In the genomic region with DNA sequence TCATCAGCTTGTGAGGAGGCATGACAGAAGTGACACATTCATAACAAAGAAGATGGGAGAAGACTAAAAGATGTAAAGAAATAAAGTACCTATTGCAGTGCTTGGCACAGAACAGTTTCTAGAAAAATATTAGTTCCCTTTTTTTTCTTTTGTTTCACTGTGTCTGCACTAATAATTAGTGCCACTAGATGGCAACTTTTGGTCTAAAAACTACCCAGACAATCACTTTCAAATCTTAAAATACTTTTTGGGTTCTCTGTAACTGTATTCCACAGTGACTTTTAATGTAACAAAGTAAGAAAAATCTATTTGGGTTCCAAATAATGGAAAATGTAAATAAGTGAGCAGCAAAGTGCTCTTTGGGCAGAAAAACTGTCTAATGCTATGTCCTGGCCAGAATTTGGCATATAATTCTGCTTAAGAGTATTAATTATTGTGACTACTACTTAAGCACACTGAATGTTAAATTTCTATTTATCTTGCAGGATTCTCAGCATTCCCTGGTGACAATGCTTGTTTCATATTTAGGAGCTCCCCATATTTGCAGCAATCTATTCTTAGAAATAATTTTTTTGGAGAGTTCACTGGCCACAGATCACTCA, we compare ENCODE assay signal across 9 cellular contexts.
DNase-seq lines count a peak whose midpoint lies in the region; ATAC-seq and TF ChIP-seq lines count a peak whose summit lies in the region.
"Had no signal": no experiment of that assay in that cellular context is flagged by ENCODE, and none has a peak within 500 bp of the region (broad histone marks: within the 10 kb centered on the region; RNA-seq: fewer than 3 reads in every experiment).

No MANE protein-coding gene starts in this region.

- H3K36me3 ChIP-seq in tibial nerve, result no peaks in the 10 kb centered on the region
- H3K36me3 ChIP-seq: SJCRH30 had no signal

- peak; percentile 47 for TF ChIP-seq CTCF in Calu3 (IDR thresholded peaks at IDR 0.05; ENCODE audit: unreplicated experiment)
- peak; percentile 77 for TF ChIP-seq CTCF in activated CD8-positive, alpha-beta T cell treated with anti-CD3 and anti-CD28 coated beads for 36 hours (IDR thresholded peaks at IDR 0.05)
- peak; percentile 66 to 74 (median 70) for TF ChIP-seq CTCF in tibial nerve (IDR thresholded peaks at IDR 0.05)

- no peaks in the 10 kb centered on the region for H3K27me3 Mint-ChIP-seq in Calu3 (ENCODE audit: unreplicated experiment)
- H3K27me3 Mint-ChIP-seq in activated CD8-positive, alpha-beta T cell treated with anti-CD3 and anti-CD28 coated beads for 36 hours, result no peaks in the 10 kb centered on the region
- no peaks in the 10 kb centered on the region for H3K27me3 Mint-ChIP-seq in activated naive CD4-positive, alpha-beta T cell treated with anti-CD3 and anti-CD28 coated beads, Interleukin-2, amount 10 ng/mL, durations not matched to agents 7 days and 5 days

- no peak for DNase-seq in Calu3
- DNase-seq in LHCN-M2 (ENCODE audit: low read depth), result peak; percentile 45
- DNase-seq in activated CD8-positive, alpha-beta T cell treated with anti-CD3 and anti-CD28 coated beads for 36 hours, result no peak
- DNase-seq in iris pigment epithelial cell (ENCODE audit: low read depth), result peak; percentile 18
- DNase-seq in tibial nerve (ENCODE audit: low spot score in 2 of 2), result peak in 1 of 2 donors; percentile 38
- DNase-seq in activated naive CD4-positive, alpha-beta T cell treated with anti-CD3 and anti-CD28 coated beads, Interleukin-2, amount 10 ng/mL, durations not matched to agents 7 days and 5 days, result no peak
- no peak for DNase-seq in occipital lobe (lab: John Stamatoyannopoulos, UW)

- H3K4me3 ChIP-seq in tibial nerve, result no peak overlapping the region
- H3K4me3 ChIP-seq: SJCRH30 had no signal

- POLR2A ChIA-PET in activated CD8-positive, alpha-beta T cell treated with anti-CD3 and anti-CD28 coated beads for 36 hours (lab: Charles Lee), result interaction anchor here (0.7 kb wide), 1 partner anchor 8 kb away, joined by 3 read pairs; no protein-coding TSS in a partner anchor

- no TSS peak for BruUV-seq in Calu3 (replicated peaks; lab: Mats Ljungman, UMichigan)

- H3K4me1 Mint-ChIP-seq in Calu3 (ENCODE audit: low read depth, unreplicated experiment), result peaks cover 17% of the 10 kb centered on the region
- H3K4me1 Mint-ChIP-seq in activated CD8-positive, alpha-beta T cell treated with anti-CD3 and anti-CD28 coated beads for 36 hours (ENCODE audit: low read depth), result no peaks in the 10 kb centered on the region
- peaks cover 2% of the 10 kb centered on the region for H3K4me1 Mint-ChIP-seq in activated naive CD4-positive, alpha-beta T cell treated with anti-CD3 and anti-CD28 coated beads, Interleukin-2, amount 10 ng/mL, durations not matched to agents 7 days and 5 days

- CTCF ChIA-PET in Calu3 (lab: Charles Lee), result interaction anchor here (0.6 to 1.7 kb wide), 5 partner anchors 9 to 155 kb away, joined by 4 to 16 read pairs (median 5); no protein-coding TSS in a partner anchor
- CTCF ChIA-PET in activated CD8-positive, alpha-beta T cell treated with anti-CD3 and anti-CD28 coated beads for 36 hours (lab: Charles Lee), result interaction anchor here (0.6 to 2.4 kb wide), 26 partner anchors 9 to 353 kb away, joined by 3 to 15 read pairs (median 3); no protein-coding TSS in a partner anchor
- CTCF ChIA-PET in activated naive CD4-positive, alpha-beta T cell treated with anti-CD3 and anti-CD28 coated beads, Interleukin-2, amount 10 ng/mL, durations not matched to agents 7 days and 5 days (lab: Charles Lee), result interaction anchor here (0.6 to 1.6 kb wide), 10 partner anchors 9 to 250 kb away, joined by 3 to 7 read pairs (median 4); no protein-coding TSS in a partner anchor

- no peaks in the 10 kb centered on the region for H3K36me3 Mint-ChIP-seq in Calu3 (ENCODE audit: insufficient read depth, unreplicated experiment)
- H3K36me3 Mint-ChIP-seq in activated CD8-positive, alpha-beta T cell treated with anti-CD3 and anti-CD28 coated beads for 36 hours (ENCODE audit: low read depth), result no peaks in the 10 kb centered on the region
- no peaks in the 10 kb centered on the region for H3K36me3 Mint-ChIP-seq in activated naive CD4-positive, alpha-beta T cell treated with anti-CD3 and anti-CD28 coated beads, Interleukin-2, amount 10 ng/mL, durations not matched to agents 7 days and 5 days

- no peak overlapping the region for H3K4me3 Mint-ChIP-seq in Calu3 (ENCODE audit: low read depth, unreplicated experiment)
- H3K4me3 Mint-ChIP-seq in activated CD8-positive, alpha-beta T cell treated with anti-CD3 and anti-CD28 coated beads for 36 hours, result no peak overlapping the region
- H3K4me3 Mint-ChIP-seq in activated naive CD4-positive, alpha-beta T cell treated with anti-CD3 and anti-CD28 coated beads, Interleukin-2, amount 10 ng/mL, durations not matched to agents 7 days and 5 days, result no peak overlapping the region

- no peaks in the 10 kb centered on the region for H3K9me3 Mint-ChIP-seq in Calu3 (ENCODE audit: low read depth, unreplicated experiment)
- H3K9me3 Mint-ChIP-seq in activated CD8-positive, alpha-beta T cell treated with anti-CD3 and anti-CD28 coated beads for 36 hours, result no peaks in the 10 kb centered on the region
- no peaks in the 10 kb centered on the region for H3K9me3 Mint-ChIP-seq in activated naive CD4-positive, alpha-beta T cell treated with anti-CD3 and anti-CD28 coated beads, Interleukin-2, amount 10 ng/mL, durations not matched to agents 7 days and 5 days

- H3K4me1 ChIP-seq in tibial nerve, result peaks cover 0 to 9% (median 0%) of the 10 kb centered on the region in 4 donors
- H3K4me1 ChIP-seq: SJCRH30 had no signal

- H3K27ac Mint-ChIP-seq in Calu3 (ENCODE audit: unreplicated experiment), result no peak overlapping the region
- H3K27ac Mint-ChIP-seq in activated CD8-positive, alpha-beta T cell treated with anti-CD3 and anti-CD28 coated beads for 36 hours, result no peak overlapping the region
- H3K27ac Mint-ChIP-seq in activated naive CD4-positive, alpha-beta T cell treated with anti-CD3 and anti-CD28 coated beads, Interleukin-2, amount 10 ng/mL, durations not matched to agents 7 days and 5 days, result no peak overlapping the region

- H3K27me3 ChIP-seq in tibial nerve, result no peaks in the 10 kb centered on the region
- H3K27me3 ChIP-seq: SJCRH30 had no signal

- no peak for TF ChIP-seq POLR2A in tibial nerve (IDR thresholded peaks at IDR 0.05)

- H3K27ac ChIP-seq in tibial nerve, result no peak overlapping the region
- H3K27ac ChIP-seq: SJCRH30 had no signal

- ATAC-seq in GM19324 (IDR thresholded peaks at IDR 0.05; ENCODE audit: low FRiP score, unreplicated experiment), result peak; percentile 66
- peak; percentile 47 for ATAC-seq in activated CD8-positive, alpha-beta T cell treated with anti-CD3 and anti-CD28 coated beads for 36 hours

- intact Hi-C loops in Calu3 (cut with micrococcal nuclease; ENCODE audit: unreplicated experiment), result loop anchor here (1.0 kb wide), 1 partner anchor 16 kb away; no protein-coding TSS in a partner anchor
- intact Hi-C loops in activated CD8-positive, alpha-beta T cell treated with anti-CD3 and anti-CD28 coated beads for 36 hours (cut with micrococcal nuclease), result loop anchor here (1.0 to 5.0 kb wide), 3 partner anchors 61 to 176 kb away; no protein-coding TSS in a partner anchor

- H3K9me3 ChIP-seq in tibial nerve, result no peaks in the 10 kb centered on the region
- H3K9me3 ChIP-seq: SJCRH30 had no signal

- no peak for TF ChIP-seq EP300 in tibial nerve (IDR thresholded peaks at IDR 0.05)

Comparison
In these comparisons a context has a peak if more than half of its experiments do, and no peak if none do; other contexts are left out.
1. DNase-seq: peak in LHCN-M2 (single experiment) and iris pigment epithelial cell (single experiment); none in Calu3 (single experiment), activated CD8-positive, alpha-beta T cell treated with anti-CD3 and anti-CD28 coated beads for 36 hours (single experiment), activated naive CD4-positive, alpha-beta T cell treated with anti-CD3 and anti-CD28 coated beads, Interleukin-2, amount 10 ng/mL, durations not matched to agents 7 days and 5 days (single experiment) and occipital lobe (single experiment).
2. Peak in every context shown above with its lines, with median percentiles within 50 percentile points of each other: CTCF ChIP-seq.